Comparison of ENCODE assay signal across 6 cellular contexts in the genomic region with DNA sequence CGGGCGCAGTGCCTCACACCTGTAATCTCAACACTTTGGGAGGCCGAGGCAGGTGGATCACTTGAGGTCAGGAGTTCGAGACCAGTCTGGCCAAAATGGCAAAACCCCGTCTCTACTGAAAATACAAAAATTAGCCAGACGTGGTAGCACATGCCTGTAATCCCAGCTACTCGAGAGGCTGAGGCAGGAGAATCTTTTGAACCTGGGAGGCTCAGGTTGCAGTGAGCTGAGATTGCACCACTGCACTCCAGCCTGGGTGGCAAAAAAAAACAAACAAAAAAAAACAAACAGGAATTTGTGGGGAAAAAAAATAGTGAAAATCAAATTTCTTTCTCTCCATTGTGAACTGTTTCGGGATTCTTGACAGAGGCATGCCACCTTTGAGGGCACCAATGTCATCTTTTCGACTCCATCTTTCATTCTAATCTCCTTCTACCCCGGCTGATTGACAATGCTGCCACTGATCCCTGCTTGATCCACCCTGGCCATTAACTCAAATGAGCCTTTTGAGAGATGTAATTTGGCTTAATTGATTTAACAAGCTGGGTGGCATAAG. TPM values are rescaled to one million over a fixed set of nuclear protein-coding genes. Genes with fewer than 3 reads are reported as not detected.
"Had no signal": no experiment of that assay in that cellular context is flagged by ENCODE, and none has a peak within 500 bp of the region (broad histone marks: within the 10 kb centered on the region; RNA-seq: fewer than 3 reads in every experiment).

No MANE protein-coding gene starts in this region.

RNA-seq across cellular contexts. Expression of gene G6PC1, which starts 19.0 kb away (rescaled TPM):
- total RNA-seq: activated CD4-positive, alpha-beta memory T cell treated with anti-CD3 and anti-CD28 coated beads for 36 hours; activated CD4-positive, alpha-beta T cell treated with anti-CD3 and anti-CD28 coated beads, Interleukin-2, amount 10 ng/mL, durations not matched to agents 7 days and 5 days; activated naive CD4-positive, alpha-beta T cell treated with anti-CD3 and anti-CD28 coated beads, Interleukin-2, amount 50 U/mL, for 72 hours; ascending aorta; RPMI7951; T-helper 17 cell had no signal
